ENCODE assay signal across 28 cellular contexts in the genomic region with DNA sequence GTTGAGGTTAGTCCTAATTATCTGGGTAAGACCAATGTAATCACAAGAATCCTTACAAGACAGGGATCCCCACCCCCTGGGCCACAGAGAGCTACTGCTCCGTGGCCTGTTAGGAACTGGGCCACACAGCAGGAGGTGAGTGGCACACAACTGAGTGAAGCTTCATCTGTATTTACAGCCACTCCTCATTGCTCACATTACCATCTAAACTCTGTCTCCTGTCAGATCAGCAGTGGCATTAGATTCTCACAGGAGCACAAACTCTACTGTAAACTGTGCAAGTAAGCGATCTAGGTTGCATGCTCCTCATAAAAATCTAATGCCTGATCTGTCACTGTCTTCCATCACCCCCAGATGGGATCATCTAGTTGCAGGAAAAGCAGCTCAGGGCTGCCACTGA.
"Had no signal": no experiment of that assay in that cellular context is flagged by ENCODE, and none has a peak within 500 bp of the region (broad histone marks: within the 10 kb centered on the region; RNA-seq: fewer than 3 reads in every experiment).

No MANE protein-coding gene starts in this region.

- H3K4me1 Mint-ChIP-seq: stimulated activated effector memory CD8-positive, alpha-beta T cell treated with anti-CD3 and anti-CD28 coated beads, Interleukin-12 subunit alpha, Interleukin-12 subunit beta, amount 100 ng/mL, for 72 hours; stimulated activated memory B cell treated with anti-CD40 and anti-IgM and Interleukin-4, amounts not matched to agents 10 μg/mL and 1 μg/mL and 100 μg/mL, for 72 hours; stimulated activated naive CD8-positive, alpha-beta T cell treated with anti-CD3 and anti-CD28 coated beads, Interleukin-15, amount 100 ng/mL, for 72 hours had no signal

- H3K36me3 Mint-ChIP-seq: stimulated activated effector memory CD8-positive, alpha-beta T cell treated with anti-CD3 and anti-CD28 coated beads, Interleukin-12 subunit alpha, Interleukin-12 subunit beta, amount 100 ng/mL, for 72 hours; stimulated activated memory B cell treated with anti-CD40 and anti-IgM and Interleukin-4, amounts not matched to agents 10 μg/mL and 1 μg/mL and 100 μg/mL, for 72 hours; stimulated activated naive B cell treated with anti-CD40 and anti-IgM and Interleukin-4, amounts not matched to agents 10 μg/mL and 1 μg/mL and 100 μg/mL, for 72 hours; type B pancreatic cell had no signal

- H3K27ac ChIP-seq: stomach, suprapubic skin, testis, thoracic aorta, thyroid gland, tibial artery, tibial nerve, transverse colon, upper lobe of left lung, upper lobe of right lung, uterus, vagina had no signal

- H3K36me3 ChIP-seq: stomach, suprapubic skin, thoracic aorta, thyroid gland, tibial artery, tibial nerve, transverse colon, upper lobe of left lung, upper lobe of right lung, uterus, vagina had no signal

- H3K27ac Mint-ChIP-seq: stimulated activated effector memory CD8-positive, alpha-beta T cell treated with anti-CD3 and anti-CD28 coated beads, Interleukin-12 subunit alpha, Interleukin-12 subunit beta, amount 100 ng/mL, for 72 hours; stimulated activated memory B cell treated with anti-CD40 and anti-IgM and Interleukin-4, amounts not matched to agents 10 μg/mL and 1 μg/mL and 100 μg/mL, for 72 hours; stimulated activated naive B cell treated with anti-CD40 and anti-IgM and Interleukin-4, amounts not matched to agents 10 μg/mL and 1 μg/mL and 100 μg/mL, for 72 hours; stimulated activated naive CD8-positive, alpha-beta T cell treated with anti-CD3 and anti-CD28 coated beads, Interleukin-15, amount 100 ng/mL, for 72 hours; stimulated activated naive CD8-positive, alpha-beta T cell treated with anti-CD3 and anti-CD28 coated beads, Interleukin-15, Interleukin-2, amounts not matched to agents 100 ng/mL and 50 ng/mL, for 24 hours; type B pancreatic cell had no signal

- H3K9me3 ChIP-seq: stomach, suprapubic skin, testis, thoracic aorta, thyroid gland, tibial artery, tibial nerve, transverse colon, upper lobe of left lung, upper lobe of right lung, uterus, vagina had no signal

- H3K4me3 Mint-ChIP-seq: stimulated activated effector memory CD8-positive, alpha-beta T cell treated with anti-CD3 and anti-CD28 coated beads, Interleukin-12 subunit alpha, Interleukin-12 subunit beta, amount 100 ng/mL, for 72 hours; stimulated activated memory B cell treated with anti-CD40 and anti-IgM and Interleukin-4, amounts not matched to agents 10 μg/mL and 1 μg/mL and 100 μg/mL, for 72 hours; stimulated activated naive B cell treated with anti-CD40 and anti-IgM and Interleukin-4, amounts not matched to agents 10 μg/mL and 1 μg/mL and 100 μg/mL, for 72 hours; stimulated activated naive CD8-positive, alpha-beta T cell treated with anti-CD3 and anti-CD28 coated beads, Interleukin-15, amount 100 ng/mL, for 72 hours; stimulated activated naive CD8-positive, alpha-beta T cell treated with anti-CD3 and anti-CD28 coated beads, Interleukin-15, Interleukin-2, amounts not matched to agents 100 ng/mL and 50 ng/mL, for 24 hours; type B pancreatic cell had no signal

- H3K27me3 ChIP-seq: stomach, suprapubic skin, testis, thyroid gland, tibial artery, tibial nerve, transverse colon, upper lobe of left lung, upper lobe of right lung, uterus, vagina had no signal

- H3K9me3 Mint-ChIP-seq: stimulated activated effector memory CD8-positive, alpha-beta T cell treated with anti-CD3 and anti-CD28 coated beads, Interleukin-12 subunit alpha, Interleukin-12 subunit beta, amount 100 ng/mL, for 72 hours; stimulated activated memory B cell treated with anti-CD40 and anti-IgM and Interleukin-4, amounts not matched to agents 10 μg/mL and 1 μg/mL and 100 μg/mL, for 72 hours; stimulated activated naive CD8-positive, alpha-beta T cell treated with anti-CD3 and anti-CD28 coated beads, Interleukin-15, Interleukin-2, amounts not matched to agents 100 ng/mL and 50 ng/mL, for 24 hours had no signal

- H3K4me1 ChIP-seq: stomach, suprapubic skin, testis, thyroid gland, tibial artery, tibial nerve, transverse colon, upper lobe of left lung, upper lobe of right lung, uterus, vagina had no signal

- DNase-seq: stimulated activated CD4-positive, alpha-beta T cell treated with anti-CD3 and anti-CD28 coated beads, Interleukin-2, amount 100 ng/mL, for 48 hours; stimulated activated CD4-positive, alpha-beta T cell treated with anti-CD3 and anti-CD28 coated beads, Interleukin-4, amount 100 ng/mL, for 1 hour; stimulated activated CD4-positive, alpha-beta T cell treated with anti-CD3 and anti-CD28 coated beads, Interleukin-4, amount 100 ng/mL, for 24 hours; stimulated activated CD4-positive, alpha-beta T cell treated with anti-CD3 and anti-CD28 coated beads, Interleukin-4, amount 100 ng/mL, for 4 hours; stimulated activated CD8-positive, alpha-beta memory T cell treated with anti-CD3 and anti-CD28 coated beads, Interleukin-4, amount 100 ng/mL, for 48 hours; stimulated activated naive B cell treated with anti-CD40 and anti-IgM and Interleukin-4, amounts not matched to agents 10 μg/mL and 1 μg/mL and 100 μg/mL, for 72 hours; stimulated activated naive CD4-positive, alpha-beta T cell; stimulated activated naive CD4-positive, alpha-beta T cell treated with Interleukin-2 at 50 U/mL for 16 hours; stimulated activated naive CD8-positive, alpha-beta T cell treated with anti-CD3 and anti-CD28 coated beads, Interleukin-15, amount 100 ng/mL, for 72 hours; stimulated activated naive CD8-positive, alpha-beta T cell treated with anti-CD3 and anti-CD28 coated beads, Interleukin-15, Interleukin-2, amounts not matched to agents 100 U/mL and 50 U/mL, for 24 hours; stomach; substantia nigra; testis; thyroid gland; tibial artery; transverse colon; trophoblast cell; upper lobe of left lung; upper lobe of right lung; uterus had no signal

- H3K4me3 ChIP-seq: stomach, suprapubic skin, testis, thoracic aorta, thyroid gland, tibial artery, tibial nerve, transverse colon, upper lobe of left lung, upper lobe of right lung, uterus, vagina had no signal

- H3K27me3 Mint-ChIP-seq: stimulated activated naive B cell treated with anti-CD40 and anti-IgM and Interleukin-4, amounts not matched to agents 10 μg/mL and 1 μg/mL and 100 μg/mL, for 72 hours; stimulated activated naive CD8-positive, alpha-beta T cell treated with anti-CD3 and anti-CD28 coated beads, Interleukin-15, amount 100 ng/mL, for 72 hours; stimulated activated naive CD8-positive, alpha-beta T cell treated with anti-CD3 and anti-CD28 coated beads, Interleukin-15, Interleukin-2, amounts not matched to agents 100 ng/mL and 50 ng/mL, for 24 hours; type B pancreatic cell had no signal
